Comparison of ENCODE assay signal across 17 cellular contexts in genomic region chr14:99258341-99258781, GRCh38. TPM values are rescaled to one million over a fixed set of nuclear protein-coding genes. Genes with fewer than 3 reads are reported as not detected.
A peak's percentile ranks its signal among the peaks of the same experiment; 100 is the strongest.
DNase-seq lines count a peak whose midpoint lies in the region; ATAC-seq, FAIRE-seq and TF ChIP-seq lines count a peak whose summit lies in the region.
"Had no signal": no experiment of that assay in that cellular context is flagged by ENCODE, and none has a peak within 500 bp of the region (broad histone marks: within the 10 kb centered on the region; RNA-seq: fewer than 3 reads in every experiment).

No MANE protein-coding gene starts in this region.

- H3K79me2 ChIP-seq in keratinocyte (ENCODE audit: control insufficient read depth, insufficient read depth, low read length) = peaks cover 98% of the 10 kb centered on the region

- no peaks in the 10 kb centered on the region for H3K9me1 ChIP-seq in keratinocyte (ENCODE audit: control insufficient read depth, extremely low read depth, insufficient read depth, low read length)

- no peak for TF ChIP-seq CTCF in keratinocyte (optimal IDR thresholded peaks at IDR 0.05 in 1 of 3, IDR thresholded peaks at IDR 0.05 in 1 of 3, conservative IDR thresholded peaks at IDR 0.05 in 1 of 3; ENCODE audit: extremely low read depth in 1 of 3, insufficient read depth in 2 of 3, low read length in 3 of 3)
- TF ChIP-seq CTCF in thyroid gland (IDR thresholded peaks at IDR 0.05) = no peak

- peak overlapping the region; percentile 100 for H3K27ac Mint-ChIP-seq in activated naive CD4-positive, alpha-beta T cell treated with anti-CD3 and anti-CD28 coated beads, Interleukin-2, amount 10 ng/mL, durations not matched to agents 7 days and 5 days
- H3K27ac Mint-ChIP-seq: neural progenitor cell had no signal

- peaks cover 11 to 25% of the 10 kb centered on the region in 2 experiments for H3K36me3 ChIP-seq in keratinocyte (ENCODE audit: control insufficient read depth in 2 of 2, extremely low read depth in 1 of 2, insufficient read depth in 2 of 2, low read length in 2 of 2)
- no peaks in the 10 kb centered on the region for H3K36me3 ChIP-seq in thyroid gland
- H3K36me3 ChIP-seq: neural progenitor cell had no signal

- H3K9me3 Mint-ChIP-seq in activated T-cell treated with anti-CD3 and anti-CD28 coated beads, Interleukin-2, amount 50 U/mL, for 4 hours = no peaks in the 10 kb centered on the region
- H3K9me3 Mint-ChIP-seq in activated naive CD4-positive, alpha-beta T cell treated with anti-CD3 and anti-CD28 coated beads, Interleukin-2, amount 10 ng/mL, durations not matched to agents 7 days and 5 days = no peaks in the 10 kb centered on the region
- H3K9me3 Mint-ChIP-seq: neural progenitor cell had no signal

- no peak for ATAC-seq in activated T-cell treated with anti-CD3 and anti-CD28 coated beads, Interleukin-2, amount 50 U/mL, for 4 hours
- ATAC-seq in left colon = no peak
- no peak for ATAC-seq in GM21390 (IDR thresholded peaks at IDR 0.05; ENCODE audit: unreplicated experiment)
- ATAC-seq in GM21723 (IDR thresholded peaks at IDR 0.05; ENCODE audit: unreplicated experiment) = no peak
- ATAC-seq: GM12878 had no signal

- peak overlapping the region; percentile 95 for H3K27ac ChIP-seq in keratinocyte (ENCODE audit: control insufficient read depth, insufficient read depth, low read length)
- peak overlapping the region in 2 of 3 donors; percentile 2 to 34 for H3K27ac ChIP-seq in thyroid gland
- H3K27ac ChIP-seq: neural progenitor cell had no signal

- H3K9ac ChIP-seq in keratinocyte (ENCODE audit: control insufficient read depth, extremely low read depth, insufficient read depth, low read length) = peak overlapping the region; percentile 90
- H3K9ac ChIP-seq: neural progenitor cell had no signal

- H3K4me2 ChIP-seq in keratinocyte (ENCODE audit: control insufficient read depth, extremely low read depth, insufficient read depth, low read depth, low read length) = peak overlapping the region; percentile 100
- H3K4me2 ChIP-seq: neural progenitor cell had no signal

- H3K4me3 Mint-ChIP-seq in activated T-cell treated with anti-CD3 and anti-CD28 coated beads, Interleukin-2, amount 50 U/mL, for 4 hours = peak overlapping the region; percentile 90
- peak overlapping the region; percentile 92 for H3K4me3 Mint-ChIP-seq in activated naive CD4-positive, alpha-beta T cell treated with anti-CD3 and anti-CD28 coated beads, Interleukin-2, amount 10 ng/mL, durations not matched to agents 7 days and 5 days
- H3K4me3 Mint-ChIP-seq: neural progenitor cell had no signal

- H3K27me3 ChIP-seq in keratinocyte (ENCODE audit: control insufficient read depth, extremely low read depth, insufficient read depth, low read length) = no peaks in the 10 kb centered on the region
- H3K27me3 ChIP-seq in thyroid gland = no peaks in the 10 kb centered on the region

- no peak for DNase-seq in activated T-cell treated with anti-CD3 and anti-CD28 coated beads, Interleukin-2, amount 50 U/mL, for 4 hours
- no peak for DNase-seq in activated T-cell treated with anti-CD3 and anti-CD28 coated beads, Interleukin-2, amount 50 U/mL, for 48 hours
- DNase-seq in activated naive CD4-positive, alpha-beta T cell treated with anti-CD3 and anti-CD28 coated beads, Interleukin-2, amount 10 ng/mL, durations not matched to agents 7 days and 5 days = no peak
- DNase-seq in keratinocyte (ENCODE audit: low read depth, low spot score) (no peak), thyroid gland (peak; percentile 79 to 84), left colon (no peak)
- DNase-seq: foreskin fibroblast, GOT3, IMR-90, NCI-H1092 treated with DMSO at 0.1 percent for 48 hours had no signal

- H3K27me3 Mint-ChIP-seq in activated T-cell treated with anti-CD3 and anti-CD28 coated beads, Interleukin-2, amount 50 U/mL, for 4 hours (ENCODE audit: low read depth) = no peaks in the 10 kb centered on the region
- H3K27me3 Mint-ChIP-seq in activated naive CD4-positive, alpha-beta T cell treated with anti-CD3 and anti-CD28 coated beads, Interleukin-2, amount 10 ng/mL, durations not matched to agents 7 days and 5 days = no peaks in the 10 kb centered on the region

- peaks cover 8% of the 10 kb centered on the region for H3K36me3 Mint-ChIP-seq in activated T-cell treated with anti-CD3 and anti-CD28 coated beads, Interleukin-2, amount 50 U/mL, for 4 hours (ENCODE audit: insufficient read depth)
- H3K36me3 Mint-ChIP-seq in activated naive CD4-positive, alpha-beta T cell treated with anti-CD3 and anti-CD28 coated beads, Interleukin-2, amount 10 ng/mL, durations not matched to agents 7 days and 5 days = peaks cover 85% of the 10 kb centered on the region
- H3K36me3 Mint-ChIP-seq: neural progenitor cell had no signal

- dilution Hi-C loops in keratinocyte (cut with MboI; ENCODE audit: extremely low pct_ligation_motif_present, low sequenced_read_pairs) = no loop called here

- TF ChIP-seq POLR2A in thyroid gland (IDR thresholded peaks at IDR 0.05) = no peak

- H3K4me3 ChIP-seq in keratinocyte (ENCODE audit: control insufficient read depth in 2 of 3, extremely low read depth in 1 of 3, insufficient read depth in 2 of 3, low read depth in 1 of 3, low read length in 3 of 3) (peak overlapping the region; percentile 9 to 89 (median 75)), thyroid gland (replicated peaks in 1 of 3) (no peak overlapping the region)
- H3K4me3 ChIP-seq: GM12878, neural progenitor cell had no signal

- no peaks in the 10 kb centered on the region for H4K20me1 ChIP-seq in keratinocyte (ENCODE audit: control insufficient read depth, extremely low read depth, insufficient read depth, low read length)

- peaks cover 96% of the 10 kb centered on the region for H3K4me1 Mint-ChIP-seq in activated T-cell treated with anti-CD3 and anti-CD28 coated beads, Interleukin-2, amount 50 U/mL, for 4 hours (ENCODE audit: low read depth)
- H3K4me1 Mint-ChIP-seq in activated naive CD4-positive, alpha-beta T cell treated with anti-CD3 and anti-CD28 coated beads, Interleukin-2, amount 10 ng/mL, durations not matched to agents 7 days and 5 days = peaks cover 98% of the 10 kb centered on the region

- H3K9me3 ChIP-seq in keratinocyte (ENCODE audit: control insufficient read depth, low read depth, low read length) (no peaks in the 10 kb centered on the region), thyroid gland (no peaks in the 10 kb centered on the region)

- WGBS in thyroid gland, 2 donors = 2 to 6% methylated on average over 8 of the region's 8 CpGs

- no peak overlapping the region for H2AFZ ChIP-seq in keratinocyte (ENCODE audit: control insufficient read depth, low read length)
- H2AFZ ChIP-seq: neural progenitor cell had no signal

- CTCF ChIA-PET in activated naive CD4-positive, alpha-beta T cell treated with anti-CD3 and anti-CD28 coated beads, Interleukin-2, amount 10 ng/mL, durations not matched to agents 7 days and 5 days (lab: Charles Lee) = interaction anchor here (0.8 to 2.7 kb wide), 4 partner anchors 10 to 1534 kb away, joined by 3 to 5 read pairs (median 4); no protein-coding TSS in a partner anchor

- H3K4me1 ChIP-seq in keratinocyte (ENCODE audit: control insufficient read depth, extremely low read depth, insufficient read depth, low read length) = peaks cover 45% of the 10 kb centered on the region
- H3K4me1 ChIP-seq in thyroid gland = peaks cover 0 to 11% of the 10 kb centered on the region in 2 donors

- intact Hi-C loops in thyroid gland (cut with DNase I) (no loop called here), left colon (cut with DNase I, micrococcal nuclease) (no loop called here)

- FAIRE-seq in keratinocyte (lab: Jason Lieb, UNC) = peak; percentile 23
- FAIRE-seq: GM12878, GM19239, RCC 7860 had no signal

RNA-seq across cellular contexts. Expression of gene BCL11B, which starts 13.6 kb away (rescaled TPM):
- total RNA-seq in activated T-cell treated with anti-CD3 and anti-CD28 coated beads, Interleukin-2, amount 50 U/mL, for 4 hours = 10 to 100 TPM; 54.6 to 64.6 (median 62.4) TPM
- 3.6 to 6.4 TPM (median 5.2 TPM) in 3 replicates for polyA plus RNA-seq in keratinocyte
- polyA plus RNA-seq in keratinocyte (2011; ENCODE audit: low read depth) = 2.3 TPM
- polyA plus RNA-seq in keratinocyte (2011; cell fraction: cytosol; rRNA removed) = 2.6 and 3.0 TPM in 2 replicates
- polyA plus RNA-seq in keratinocyte (2011; cell fraction: nucleus; rRNA removed) = 10.9 and 11.1 TPM in 2 replicates
- 3.9 and 7.8 TPM in 2 replicates for polyA plus RNA-seq in keratinocyte (2012; ENCODE audit: low replicate concordance)
- 6.5 to 9.3 TPM (median 8.7 TPM) in 3 replicates for polyA minus RNA-seq in keratinocyte
- 9.4 TPM for polyA minus RNA-seq in keratinocyte (2011; cell fraction: cytosol; rRNA and poly(A)+ RNA removed)
- polyA minus RNA-seq in keratinocyte (2011; cell fraction: nucleus; rRNA and poly(A)+ RNA removed) = 17.1 and 20.4 TPM in 2 replicates
- total RNA-seq in thyroid gland (1 to 10 TPM in 3 of 4 donors, under 1 TPM in 1; 0.81 to 4.3 (median 2.3) TPM), left colon (1 to 10 TPM; 3.7 to 5.1 TPM)
- total RNA-seq: NCI-H460 had no signal
- polyA plus RNA-seq: IMR-90 had no signal

Comparison
In these comparisons a context has a peak if more than half of its experiments do, and no peak if none do; other contexts are left out.
1. DNase-seq: peak in thyroid gland (2 of 2); none in activated T-cell treated with anti-CD3 and anti-CD28 coated beads, Interleukin-2, amount 50 U/mL, for 4 hours (single experiment), activated T-cell treated with anti-CD3 and anti-CD28 coated beads, Interleukin-2, amount 50 U/mL, for 48 hours (0 of 2), activated naive CD4-positive, alpha-beta T cell treated with anti-CD3 and anti-CD28 coated beads, Interleukin-2, amount 10 ng/mL, durations not matched to agents 7 days and 5 days (single experiment), keratinocyte (single experiment) and left colon (0 of 2).
2. H3K4me3 ChIP-seq: peak in keratinocyte (3 of 3); none in thyroid gland (0 of 3).
3. RNA of gene BCL11B, which starts 13.6 kb away (total RNA-seq): 54.6 to 64.6 TPM in activated T-cell treated with anti-CD3 and anti-CD28 coated beads, Interleukin-2, amount 50 U/mL, for 4 hours; 3.7 to 5.1 TPM in left colon and 0.81 to 4.3 TPM in thyroid gland; every median in the first group is over 4 times any median in the second.